Comparison of ENCODE assay signal across 8 cellular contexts in genomic region chr10:63466168-63466935, GRCh38. TPM values are rescaled to one million over a fixed set of nuclear protein-coding genes. Genes with fewer than 3 reads are reported as not detected.
A peak's percentile ranks its signal among the peaks of the same experiment; 100 is the strongest.
DNase-seq lines count a peak whose midpoint lies in the region; ATAC-seq and TF ChIP-seq lines count a peak whose summit lies in the region.

No MANE protein-coding gene starts in this region.

- peaks cover 0 to 5% (median 0%) of the 10 kb centered on the region in 7 donors for H3K9me3 Mint-ChIP-seq in CD14-positive monocyte
- H3K9me3 Mint-ChIP-seq in activated naive CD4-positive, alpha-beta T cell treated with anti-CD3 and anti-CD28 coated beads, Interleukin-2, amount 50 U/mL, for 24 hours: no peaks in the 10 kb centered on the region

- H3K9ac ChIP-seq in NT2/D1 (ENCODE audit: insufficient read length, low read depth): peak overlapping the region; percentile 91

- intact Hi-C loops in CD14-positive monocyte (cut with micrococcal nuclease) (loop anchor here in 1 of 2 donors (5.0 to 10.0 kb wide), 2 partner anchors 56 to 202 kb away; partner anchors contain the start of gene REEP3), head of caudate nucleus (cut with DNase I) (loop anchor here (5.0 kb wide), 3 partner anchors 56 to 199 kb away; partner anchors contain the start of gene REEP3), vagina (cut with DNase I) (loop anchor here (10.0 kb wide), 1 partner anchor 58 kb away; the partner anchor contains the start of gene REEP3)

- DNase-seq in CD14-positive monocyte (ENCODE audit: low spot score) (no peak), GM19238 (ENCODE audit: insufficient read length, low spot score) (peak; percentile 13), NT2/D1 (ENCODE audit: low read depth, low spot score) (peak; percentile 16), head of caudate nucleus (peak in 41 of 42 donors; percentile 21 to 79 (median 59)), occipital lobe (lab: John Stamatoyannopoulos, UW) (peak; percentile 33), vagina (ENCODE audit: extremely low spot score in 2 of 2) (no peak)

- H3K4me1 ChIP-seq in NT2/D1 (ENCODE audit: insufficient read depth, insufficient read length) (no peaks in the 10 kb centered on the region), vagina (peaks cover 9% of the 10 kb centered on the region)

- H3K27me3 Mint-ChIP-seq in CD14-positive monocyte (ENCODE audit: low read depth in 3 of 3): peaks cover 8 to 28% (median 17%) of the 10 kb centered on the region in 3 donors
- no peaks in the 10 kb centered on the region for H3K27me3 Mint-ChIP-seq in activated naive CD4-positive, alpha-beta T cell treated with anti-CD3 and anti-CD28 coated beads, Interleukin-2, amount 50 U/mL, for 24 hours

- peak overlapping the region; percentile 93 for H3K27ac ChIP-seq in vagina

- peak; percentile 28 for ATAC-seq in HG03280 (IDR thresholded peaks at IDR 0.05; ENCODE audit: unreplicated experiment)

- no peak for TF ChIP-seq CTCF in CD14-positive monocyte (IDR thresholded peaks at IDR 0.05)
- TF ChIP-seq CTCF in vagina (IDR thresholded peaks at IDR 0.05): no peak

- H3K4me3 ChIP-seq in NT2/D1 (ENCODE audit: insufficient read length, low read depth) (peak overlapping the region; percentile 87), vagina (peak overlapping the region; percentile 71 to 87)

- peaks cover 31% of the 10 kb centered on the region for H3K4me1 Mint-ChIP-seq in CD14-positive monocyte
- H3K4me1 Mint-ChIP-seq in activated naive CD4-positive, alpha-beta T cell treated with anti-CD3 and anti-CD28 coated beads, Interleukin-2, amount 50 U/mL, for 24 hours: peaks cover 58% of the 10 kb centered on the region

- H3K36me3 ChIP-seq in NT2/D1 (ENCODE audit: insufficient read depth, insufficient read length, low read length) (no peaks in the 10 kb centered on the region), vagina (no peaks in the 10 kb centered on the region)

- H3K36me3 Mint-ChIP-seq in CD14-positive monocyte: peaks cover 6 to 7% of the 10 kb centered on the region in 2 donors
- no peaks in the 10 kb centered on the region for H3K36me3 Mint-ChIP-seq in activated naive CD4-positive, alpha-beta T cell treated with anti-CD3 and anti-CD28 coated beads, Interleukin-2, amount 50 U/mL, for 24 hours

- peak overlapping the region in 5 of 7 donors; percentile 68 to 87 (median 71) for H3K27ac Mint-ChIP-seq in CD14-positive monocyte
- H3K27ac Mint-ChIP-seq in activated naive CD4-positive, alpha-beta T cell treated with anti-CD3 and anti-CD28 coated beads, Interleukin-2, amount 50 U/mL, for 24 hours: peak overlapping the region; percentile 73

- peak overlapping the region; percentile 99 for H3K4me3 Mint-ChIP-seq in CD14-positive monocyte
- H3K4me3 Mint-ChIP-seq in activated naive CD4-positive, alpha-beta T cell treated with anti-CD3 and anti-CD28 coated beads, Interleukin-2, amount 50 U/mL, for 24 hours: peak overlapping the region; percentile 89

- H3K9me3 ChIP-seq in NT2/D1 (ENCODE audit: insufficient read depth, low read length) (no peaks in the 10 kb centered on the region), vagina (no peaks in the 10 kb centered on the region)

- H3K27me3 ChIP-seq in NT2/D1 (ENCODE audit: insufficient read depth, insufficient read length): no peaks in the 10 kb centered on the region
- no peaks in the 10 kb centered on the region for H3K27me3 ChIP-seq in vagina

- no peak for TF ChIP-seq POLR2A in vagina (IDR thresholded peaks at IDR 0.05)

RNA-seq across cellular contexts. Expression of gene JMJD1C, which starts 0.6 kb away (rescaled TPM):
- polyA plus RNA-seq in CD14-positive monocyte: 10 to 100 TPM; 27.8 to 46.5 TPM
- total RNA-seq in occipital lobe (355 TPM), vagina (105 TPM)

RNA-seq across cellular contexts. Expression of gene REEP3, which starts 54.8 kb away (rescaled TPM):
- 10 to 100 TPM; 17.7 TPM for polyA plus RNA-seq in CD14-positive monocyte
- total RNA-seq in occipital lobe (24.5 TPM), vagina (41.0 TPM)

Comparison
In these comparisons a context has a peak if more than half of its experiments do, and no peak if none do; other contexts are left out.
1. DNase-seq: peak in GM19238 (single experiment), NT2/D1 (single experiment), head of caudate nucleus (41 of 42) and occipital lobe (single experiment); none in CD14-positive monocyte (single experiment) and vagina (0 of 2).